In genomic region chr1:228408041-228408868, GRCh38 we compare ENCODE assay signal across 11 cellular contexts. TPM values are rescaled to one million over a fixed set of nuclear protein-coding genes. Genes with fewer than 3 reads are reported as not detected.
DNase-seq lines count a peak whose midpoint lies in the region; ATAC-seq, FAIRE-seq and TF ChIP-seq lines count a peak whose summit lies in the region.
"Had no signal": no experiment of that assay in that cellular context is flagged by ENCODE, and none has a peak within 500 bp of the region (broad histone marks: within the 10 kb centered on the region; RNA-seq: fewer than 3 reads in every experiment).

No MANE protein-coding gene starts in this region.

- intact Hi-C loops in spleen (cut with DNase I; ENCODE audit: low total_unique reads): no loop called here

- no peak for DNase-seq in activated T-cell treated with anti-CD3 and anti-CD28 coated beads, Interleukin-2, amount 50 U/mL, for 24 hours
- no peak for DNase-seq in activated T-cell treated with anti-CD3 and anti-CD28 coated beads, Interleukin-2, amount 50 U/mL, for 1 hour
- no peak for DNase-seq in T-helper 17 cell
- DNase-seq in fibroblast of the aortic adventitia (ENCODE audit: low read depth): no peak
- DNase-seq in spleen: peak; percentile 81
- no peak for DNase-seq in RCC 7860 (ENCODE audit: low spot score)
- no peak for DNase-seq in HEK293T (ENCODE audit: extremely low spot score)
- DNase-seq: body of pancreas, NCI-H1092 treated with DMSO at 0.1 percent for 48 hours had no signal

- peak overlapping the region in 2 of 8 donors; percentile 95 to 96 for H3K27ac ChIP-seq in spleen

- FAIRE-seq in RCC 7860 (lab: Jason Lieb, UNC): no peak

- no peak overlapping the region for H3K27ac Mint-ChIP-seq in activated T-cell treated with anti-CD3 and anti-CD28 coated beads, Interleukin-2, amount 50 U/mL, for 24 hours
- no peak overlapping the region for H3K27ac Mint-ChIP-seq in T-helper 17 cell

- H3K27me3 Mint-ChIP-seq in activated T-cell treated with anti-CD3 and anti-CD28 coated beads, Interleukin-2, amount 50 U/mL, for 24 hours: no peaks in the 10 kb centered on the region
- no peaks in the 10 kb centered on the region for H3K27me3 Mint-ChIP-seq in T-helper 17 cell

- peaks cover 29% of the 10 kb centered on the region for H3K36me3 Mint-ChIP-seq in activated T-cell treated with anti-CD3 and anti-CD28 coated beads, Interleukin-2, amount 50 U/mL, for 24 hours (ENCODE audit: low read depth)
- H3K36me3 Mint-ChIP-seq in T-helper 17 cell (ENCODE audit: low read depth): no peaks in the 10 kb centered on the region

- ATAC-seq in T-helper 17 cell (no peak), GM21447 (IDR thresholded peaks at IDR 0.05; ENCODE audit: unreplicated experiment) (no peak)
- ATAC-seq: body of pancreas had no signal

- H3K27me3 ChIP-seq in spleen (replicated peaks in 1 of 7): no peaks in the 10 kb centered on the region
- H3K27me3 ChIP-seq: body of pancreas had no signal

- H3K9me3 ChIP-seq in T-helper 17 cell (ENCODE audit: control insufficient read depth, low read length, poor library complexity, severe bottlenecking): no peaks in the 10 kb centered on the region
- H3K9me3 ChIP-seq in spleen: no peaks in the 10 kb centered on the region
- H3K9me3 ChIP-seq: body of pancreas had no signal

- POLR2A ChIA-PET in HEK293T (lab: Yijun Ruan, JAX): no interaction called here

- peaks cover 20 to 65% (median 50%) of the 10 kb centered on the region in 6 donors for H3K4me1 ChIP-seq in spleen

- TF ChIP-seq CTCF in fibroblast of the aortic adventitia (IDR thresholded peaks at IDR 0.05; ENCODE audit: insufficient read depth, low read length) (no peak), spleen (IDR thresholded peaks at IDR 0.05 in 8 of 11, conservative IDR thresholded peaks at IDR 0.05 in 3 of 11) (no peak)

- peaks cover 0 to 38% (median 2%) of the 10 kb centered on the region in 6 donors for H3K36me3 ChIP-seq in spleen

- CTCF ChIA-PET in HEK293T (lab: Yijun Ruan, JAX): no interaction called here

- peaks cover 32% of the 10 kb centered on the region for H3K4me1 Mint-ChIP-seq in activated T-cell treated with anti-CD3 and anti-CD28 coated beads, Interleukin-2, amount 50 U/mL, for 24 hours (ENCODE audit: low read depth)
- H3K4me1 Mint-ChIP-seq in T-helper 17 cell: peaks cover 29% of the 10 kb centered on the region

- 93 to 97% (median 96%) methylated on average over 18 to 27 of the region's 27 CpGs for WGBS in spleen, 5 donors

- H3K9me3 Mint-ChIP-seq in activated T-cell treated with anti-CD3 and anti-CD28 coated beads, Interleukin-2, amount 50 U/mL, for 24 hours: no peaks in the 10 kb centered on the region
- H3K9me3 Mint-ChIP-seq: CD14-positive monocyte had no signal

- H3K4me3 Mint-ChIP-seq in activated T-cell treated with anti-CD3 and anti-CD28 coated beads, Interleukin-2, amount 50 U/mL, for 24 hours: peak overlapping the region; percentile 94
- peak overlapping the region; percentile 95 for H3K4me3 Mint-ChIP-seq in T-helper 17 cell

- TF ChIP-seq POLR2A in spleen (IDR thresholded peaks at IDR 0.05): no peak

- peak overlapping the region; percentile 89 for H3K4me3 ChIP-seq in fibroblast of the aortic adventitia (ENCODE audit: low read depth, low read length)
- H3K4me3 ChIP-seq in spleen: peak overlapping the region in 3 of 8 donors; percentile 97 to 100 (median 99)

TF ChIP-seq in HEK293T, 16 proteins besides CTCF, POLR2A, EP300 and RAD21:
- no peak for TF ChIP-seq PKNOX1 (IDR thresholded peaks at IDR 0.05)

RNA-seq across cellular contexts. Expression of gene TRIM11, which starts 1.6 kb away (rescaled TPM):
- 10 to 100 TPM; 35.5 to 52.5 TPM for total RNA-seq in T-helper 17 cell
- 16.2 and 53.1 TPM in 2 replicates for total RNA-seq in fibroblast of the aortic adventitia (ENCODE audit: low replicate concordance)
- total RNA-seq in spleen: 10 to 100 TPM; 33.4 to 49.4 (median 39.8) TPM
- polyA plus RNA-seq in spleen: 10 to 100 TPM; 14.1 to 26.8 (median 20.7) TPM

RNA-seq across cellular contexts. Expression of gene TRIM17, which starts 8.4 kb away (rescaled TPM):
- 1 to 10 TPM in 1 of 2 donors, under 1 TPM in 1; 0.47 to 2.0 TPM for total RNA-seq in T-helper 17 cell
- 7.0 TPM in 1 of 2 replicates, not detected in the other for total RNA-seq in fibroblast of the aortic adventitia (ENCODE audit: low replicate concordance)
- 1 to 10 TPM; 3.5 to 7.1 (median 5.4) TPM for total RNA-seq in spleen
- polyA plus RNA-seq in spleen: 1 to 10 TPM in 1 of 3 donors, under 1 TPM in 2; 0.36 to 4.0 (median 0.96) TPM
- polyA plus RNA-seq: CD14-positive monocyte had no signal
